13 cellular contexts compared by ENCODE assay signal in genomic region chr17:34255841-34256240, GRCh38. TPM values are rescaled to one million over a fixed set of nuclear protein-coding genes. Genes with fewer than 3 reads are reported as not detected.
DNase-seq lines count a peak whose midpoint lies in the region; ATAC-seq and TF ChIP-seq lines count a peak whose summit lies in the region.
"Had no signal": no experiment of that assay in that cellular context is flagged by ENCODE, and none has a peak within 500 bp of the region (broad histone marks: within the 10 kb centered on the region; RNA-seq: fewer than 3 reads in every experiment).

No MANE protein-coding gene starts in this region.

- peak overlapping the region; percentile 56 for H3K4me3 ChIP-seq in AG09309 (ENCODE audit: control insufficient read depth, low read depth, low read length)
- H3K4me3 ChIP-seq in fibroblast of pulmonary artery (replicated peaks; ENCODE audit: low read depth, low read length): peak overlapping the region; percentile 76
- H3K4me3 ChIP-seq in prostate gland: peak overlapping the region in 1 of 2 donors; percentile 25

- no peaks in the 10 kb centered on the region for H3K9me3 Mint-ChIP-seq in T-cell
- H3K9me3 Mint-ChIP-seq: stimulated activated naive CD8-positive, alpha-beta T cell treated with anti-CD3 and anti-CD28 coated beads, Interleukin-15, amount 100 ng/mL, for 72 hours had no signal

- POLR2A ChIA-PET in T-cell (lab: Charles Lee): no interaction called here

- CTCF ChIA-PET in T-cell (lab: Charles Lee): no interaction called here

- H3K4me1 Mint-ChIP-seq in T-cell: peaks cover 0 to 6% (median 3%) of the 10 kb centered on the region in 3 donors

- no peaks in the 10 kb centered on the region for H3K36me3 Mint-ChIP-seq in T-cell

- 94% methylated on average over 1 of the region's 1 CpG for WGBS in prostate gland

- TF ChIP-seq CTCF in AG09309 (IDR thresholded peaks at IDR 0.05; ENCODE audit: control insufficient read depth, insufficient read depth, low read depth, low read length, missing control alignments) (no peak), VCaP (conservative IDR thresholded peaks at IDR 0.05) (no peak), fibroblast of pulmonary artery (IDR thresholded peaks at IDR 0.05; ENCODE audit: low read length, missing control alignments) (no peak), prostate gland (IDR thresholded peaks at IDR 0.05) (no peak)

- H3K27ac Mint-ChIP-seq in T-cell: no peak overlapping the region

- TF ChIP-seq POLR2A in prostate gland (IDR thresholded peaks at IDR 0.05): no peak

- ATAC-seq in T-cell (replicated peaks in 1 of 4): no peak
- ATAC-seq: stimulated activated naive CD8-positive, alpha-beta T cell treated with anti-CD3 and anti-CD28 coated beads, Interleukin-15, amount 100 ng/mL, for 72 hours had no signal

- H3K27ac ChIP-seq in VCaP (peak overlapping the region; percentile 69; the same call in 1 of the 2 replicates), prostate gland (peak overlapping the region; percentile 69 to 73)

- H3K4me1 ChIP-seq in prostate gland (replicated peaks): peaks cover 13% of the 10 kb centered on the region
- H3K4me1 ChIP-seq: BE2C had no signal

- H3K4me3 Mint-ChIP-seq in T-cell: no peak overlapping the region

- H3K36me3 ChIP-seq in prostate gland: no peaks in the 10 kb centered on the region
- H3K36me3 ChIP-seq: BE2C had no signal

- no peaks in the 10 kb centered on the region for H3K27me3 ChIP-seq in prostate gland (replicated peaks; ENCODE audit: insufficient read depth)

- DNase-seq in AG09309 (ENCODE audit: low read depth) (no peak), fibroblast of pulmonary artery (ENCODE audit: low read depth) (no peak), prostate gland (ENCODE audit: low spot score) (no peak), T-cell (no peak), NCI-H1694 treated with DMSO at 0.1 percent for 48 hours (lab: John Stamatoyannopoulos, UW) (no peak), inferior parietal cortex (ENCODE audit: extremely low spot score) (no peak), SW480 (ENCODE audit: low spot score) (no peak)
- DNase-seq: BE2C; NCI-H446 treated with DMSO at 0.1 percent for 48 hours; stimulated activated CD4-positive, alpha-beta T cell treated with anti-CD3 and anti-CD28 coated beads, Interleukin-1b, Interleukin-23, amount 100 ng/mL, for 48 hours; stimulated activated naive CD8-positive, alpha-beta T cell treated with anti-CD3 and anti-CD28 coated beads, Interleukin-15, amount 100 ng/mL, for 72 hours had no signal

- peaks cover 26 to 39% of the 10 kb centered on the region in 2 donors for H3K27me3 Mint-ChIP-seq in T-cell

- H3K9me3 ChIP-seq in prostate gland: no peaks in the 10 kb centered on the region
- H3K9me3 ChIP-seq: BE2C had no signal

- intact Hi-C loops in prostate gland (cut with DNase I): loop anchor here (5.0 to 10.0 kb wide), 2 partner anchors 99 to 1321 kb away; partner anchors contain the start of genes CCL13 and PEX12

RNA-seq across cellular contexts. Expression of gene CCL2, which starts 0.8 kb away (rescaled TPM):
- total RNA-seq in prostate gland (10 to 100 TPM; 30.2 to 41.8 TPM), T-cell (under 1 TPM in 3 of 5 donors, not detected in 2; 0.38 to 0.76 (median 0.60) TPM)

RNA-seq across cellular contexts. Expression of gene CCL7, which starts 14.2 kb away (rescaled TPM):
- total RNA-seq in prostate gland: not detected
- total RNA-seq in T-cell: not detected
- total RNA-seq: mucosa of gallbladder had no signal

RNA-seq across cellular contexts. Expression of gene CCL11, which starts 29.7 kb away (rescaled TPM):
- total RNA-seq in prostate gland (1 to 10 TPM in 1 of 2 donors, not detected in 1; 1.1 TPM), T-cell (not detected)

Comparison
In these comparisons a context has a peak if more than half of its experiments do, and no peak if none do; other contexts are left out.
1. RNA of gene CCL2, which starts 0.8 kb away (total RNA-seq): 30.2 to 41.8 TPM in prostate gland; 0.38 to 0.76 TPM in T-cell; every median in the first group is over 10 times any median in the second.